Comparison of ENCODE assay signal across 9 cellular contexts in genomic region chr17:2262146-2262587, GRCh38. TPM values are rescaled to one million over a fixed set of nuclear protein-coding genes. Genes with fewer than 3 reads are reported as not detected.
DNase-seq lines count a peak whose midpoint lies in the region; FAIRE-seq and TF ChIP-seq lines count a peak whose summit lies in the region.
"Had no signal": no experiment of that assay in that cellular context is flagged by ENCODE, and none has a peak within 500 bp of the region (broad histone marks: within the 10 kb centered on the region; RNA-seq: fewer than 3 reads in every experiment).

No MANE protein-coding gene starts in this region.

- no peak for TF ChIP-seq CTCF in epithelial cell of proximal tubule (conservative IDR thresholded peaks at IDR 0.05; ENCODE audit: low read depth, low read length)

- H3K4me3 ChIP-seq in epithelial cell of proximal tubule (ENCODE audit: low read depth, low read length), result no peak overlapping the region

- DNase-seq in EL (peak; percentile 77), RCC 7860 (ENCODE audit: low spot score) (peak; percentile 34), epithelial cell of proximal tubule (ENCODE audit: low read depth) (peak; percentile 33), renal cortical epithelial cell (ENCODE audit: low read depth) (peak; percentile 70), NCI-H187 treated with DMSO at 0.1 percent for 48 hours (lab: John Stamatoyannopoulos, UW) (no peak), urothelium cell line (ENCODE audit: low spot score) (no peak)
- no peak for DNase-seq in stimulated activated CD4-positive, alpha-beta T cell treated with anti-CD3 and anti-CD28 coated beads, Interleukin-2, amount 100 ng/mL, for 48 hours
- DNase-seq: activated CD4-positive, CD25-positive, alpha-beta regulatory T cell treated with anti-CD3 and anti-CD28 coated beads, Interleukin-2, amount 50 U/mL, for 72 hours; H9 had no signal

- peak; percentile 4 for FAIRE-seq in RCC 7860 (lab: Jason Lieb, UNC)
- no peak for FAIRE-seq in urothelium cell line (lab: Jason Lieb, UNC)

RNA-seq across cellular contexts. Expression of gene SMG6, which starts 41.4 kb away (rescaled TPM):
- total RNA-seq in epithelial cell of proximal tubule, result 19.4 and 37.0 TPM in 2 replicates
- 15.1 and 75.5 TPM in 2 replicates for total RNA-seq in renal cortical epithelial cell

RNA-seq across cellular contexts. Expression of gene SRR, which starts 41.6 kb away (rescaled TPM):
- total RNA-seq in epithelial cell of proximal tubule (2.5 and 12.4 TPM in 2 replicates), renal cortical epithelial cell (19.4 and 19.7 TPM in 2 replicates)

Comparison
In these comparisons a context has a peak if more than half of its experiments do, and no peak if none do; other contexts are left out.
1. DNase-seq: peak in EL (single experiment), RCC 7860 (single experiment), epithelial cell of proximal tubule (single experiment) and renal cortical epithelial cell (single experiment); none in NCI-H187 treated with DMSO at 0.1 percent for 48 hours (single experiment), urothelium cell line (single experiment) and stimulated activated CD4-positive, alpha-beta T cell treated with anti-CD3 and anti-CD28 coated beads, Interleukin-2, amount 100 ng/mL, for 48 hours (0 of 2).